ENCODE assay signal across 12 cellular contexts in the genomic region with DNA sequence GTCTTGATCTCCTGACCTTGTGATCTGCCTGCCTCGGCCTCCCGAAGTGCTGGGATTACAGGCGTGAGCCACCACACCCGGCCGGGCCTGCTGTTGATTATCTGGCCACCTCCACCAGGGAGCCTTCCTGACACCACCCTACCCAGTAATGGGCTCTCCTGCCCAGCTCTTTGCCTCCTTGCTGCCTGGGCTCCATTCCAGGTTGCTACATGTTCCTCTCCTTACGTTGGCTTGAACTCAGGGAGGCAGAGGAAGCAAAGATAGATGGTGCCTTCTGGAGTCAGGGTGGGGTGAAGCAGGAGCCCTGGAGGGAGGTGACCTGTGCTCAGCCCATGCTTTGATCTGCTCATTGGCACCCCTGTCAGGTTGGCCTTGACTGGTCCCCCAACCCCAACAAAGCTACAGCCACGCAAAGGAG. TPM values are rescaled to one million over a fixed set of nuclear protein-coding genes. Genes with fewer than 3 reads are reported as not detected.
DNase-seq lines count a peak whose midpoint lies in the region; ATAC-seq, FAIRE-seq and TF ChIP-seq lines count a peak whose summit lies in the region.
"Had no signal": no experiment of that assay in that cellular context is flagged by ENCODE, and none has a peak within 500 bp of the region (broad histone marks: within the 10 kb centered on the region; RNA-seq: fewer than 3 reads in every experiment).

No MANE protein-coding gene starts in this region.

- H3K9me3 ChIP-seq in kidney (ENCODE audit: control insufficient read depth in 1 of 2, low read length in 2 of 2) = no peaks in the 10 kb centered on the region

- H3K9ac ChIP-seq in kidney (ENCODE audit: low read length in 2 of 2) = no peak overlapping the region
- H3K9ac ChIP-seq: neural progenitor cell had no signal

- ATAC-seq in activated CD8-positive, alpha-beta T cell treated with anti-CD3 and anti-CD28 coated beads, Interleukin-2, amount 10 ng/mL, durations not matched to agents 7 days and 5 days = no peak

- H3K9me3 Mint-ChIP-seq in CD14-positive monocyte = no peaks in the 10 kb centered on the region
- H3K9me3 Mint-ChIP-seq in activated CD8-positive, alpha-beta T cell treated with anti-CD3 and anti-CD28 coated beads, Interleukin-2, amount 10 ng/mL, durations not matched to agents 7 days and 5 days (ENCODE audit: insufficient read depth) = no peaks in the 10 kb centered on the region

- H3K4me1 Mint-ChIP-seq in CD14-positive monocyte = peaks cover 21% of the 10 kb centered on the region
- H3K4me1 Mint-ChIP-seq in activated CD8-positive, alpha-beta T cell treated with anti-CD3 and anti-CD28 coated beads, Interleukin-2, amount 10 ng/mL, durations not matched to agents 7 days and 5 days (ENCODE audit: low read depth) = peaks cover 52% of the 10 kb centered on the region

- FAIRE-seq in kidney (lab: Jason Lieb, UNC) = no peak
- FAIRE-seq: TTC549 had no signal

- POLR2A ChIA-PET in activated CD8-positive, alpha-beta T cell treated with anti-CD3 and anti-CD28 coated beads, Interleukin-2, amount 10 ng/mL, durations not matched to agents 7 days and 5 days (lab: Charles Lee) = interaction anchor here (1.0 to 1.5 kb wide), 4 partner anchors 20 to 139 kb away, joined by 3 to 6 read pairs (median 4); a partner anchor contains a TSS

- TF ChIP-seq CTCF in CD14-positive monocyte (IDR thresholded peaks at IDR 0.05) (no peak), kidney (IDR thresholded peaks at IDR 0.05; ENCODE audit: borderline replicate concordance, extremely low read depth, insufficient read depth) (no peak)

- peaks cover 28 to 43% of the 10 kb centered on the region in 2 donors for H3K36me3 Mint-ChIP-seq in CD14-positive monocyte
- peaks cover 29% of the 10 kb centered on the region for H3K36me3 Mint-ChIP-seq in activated CD8-positive, alpha-beta T cell treated with anti-CD3 and anti-CD28 coated beads, Interleukin-2, amount 10 ng/mL, durations not matched to agents 7 days and 5 days (ENCODE audit: low read depth)
- H3K36me3 Mint-ChIP-seq: neural progenitor cell had no signal

- DNase-seq in CD14-positive monocyte (ENCODE audit: low spot score) (peak; percentile 30), ELR (ENCODE audit: low read depth) (peak; percentile 32), kidney (peak; percentile 71), D341Med (ENCODE audit: low spot score) (no peak), dermis blood vessel endothelial cell (no peak), NCI-H2171 treated with DMSO at 0.1 percent for 48 hours (lab: John Stamatoyannopoulos, UW) (no peak), DMS153 treated with DMSO at 0.1 percent for 48 hours (lab: John Stamatoyannopoulos, UW; ENCODE audit: unreplicated experiment) (no peak)
- no peak for DNase-seq in activated CD8-positive, alpha-beta T cell treated with anti-CD3 and anti-CD28 coated beads, Interleukin-2, amount 10 ng/mL, durations not matched to agents 7 days and 5 days
- DNase-seq: NCI-H1930, substantia nigra had no signal

- H3K27me3 Mint-ChIP-seq in CD14-positive monocyte (ENCODE audit: low read depth in 3 of 3) = peaks cover 0 to 2% (median 0%) of the 10 kb centered on the region in 3 donors
- H3K27me3 Mint-ChIP-seq in activated CD8-positive, alpha-beta T cell treated with anti-CD3 and anti-CD28 coated beads, Interleukin-2, amount 10 ng/mL, durations not matched to agents 7 days and 5 days (ENCODE audit: low read depth) = no peaks in the 10 kb centered on the region

- CTCF ChIA-PET in activated CD8-positive, alpha-beta T cell treated with anti-CD3 and anti-CD28 coated beads, Interleukin-2, amount 10 ng/mL, durations not matched to agents 7 days and 5 days (lab: Charles Lee) = interaction anchor here (1.5 kb wide), 1 partner anchor 180 kb away, joined by 3 read pairs; no protein-coding TSS in a partner anchor

- peak overlapping the region in 6 of 7 donors; percentile 75 to 95 (median 86) for H3K27ac Mint-ChIP-seq in CD14-positive monocyte
- H3K27ac Mint-ChIP-seq in activated CD8-positive, alpha-beta T cell treated with anti-CD3 and anti-CD28 coated beads, Interleukin-2, amount 10 ng/mL, durations not matched to agents 7 days and 5 days = peak overlapping the region; percentile 95

- no peaks in the 10 kb centered on the region for H3K4me1 ChIP-seq in kidney (ENCODE audit: control insufficient read depth in 1 of 2, insufficient read depth in 1 of 2, low read depth in 1 of 2, low read length in 2 of 2)
- H3K4me1 ChIP-seq: neural progenitor cell had no signal

- H3K4me3 Mint-ChIP-seq in CD14-positive monocyte = no peak overlapping the region
- no peak overlapping the region for H3K4me3 Mint-ChIP-seq in activated CD8-positive, alpha-beta T cell treated with anti-CD3 and anti-CD28 coated beads, Interleukin-2, amount 10 ng/mL, durations not matched to agents 7 days and 5 days
- H3K4me3 Mint-ChIP-seq: neural progenitor cell had no signal

- intact Hi-C loops in CD14-positive monocyte (cut with micrococcal nuclease) (no loop called here), kidney (cut with DNase I) (no loop called here)

- H3K36me3 ChIP-seq in kidney (ENCODE audit: control insufficient read depth in 1 of 2, insufficient read depth in 2 of 2, low read length in 2 of 2) = peaks cover 5 to 10% of the 10 kb centered on the region in 2 donors
- H3K36me3 ChIP-seq: neural progenitor cell had no signal

- H3K27ac ChIP-seq in kidney (ENCODE audit: low read depth in 2 of 2, low read length in 2 of 2) = no peak overlapping the region

- H3K4me3 ChIP-seq in kidney (ENCODE audit: low read length in 2 of 2) = no peak overlapping the region
- H3K4me3 ChIP-seq: neural progenitor cell had no signal

RNA-seq across cellular contexts. Expression of a gene that starts 26.3 kb away (rescaled TPM):
- polyA plus RNA-seq in CD14-positive monocyte = 100 to 1,000 TPM; 111 to 219 TPM
- 1,000 to 10,000 TPM; 1,371 to 1,454 TPM for total RNA-seq in activated CD8-positive, alpha-beta T cell treated with anti-CD3 and anti-CD28 coated beads, Interleukin-2, amount 10 ng/mL, durations not matched to agents 7 days and 5 days
- 1,036 TPM for total RNA-seq in kidney
- polyA plus RNA-seq in kidney (ENCODE audit: insufficient read depth, low read depth, low replicate concordance) = 421 TPM
- 1,387 and 2,587 TPM in 2 replicates for total RNA-seq in dermis blood vessel endothelial cell

RNA-seq across cellular contexts. Expression of a gene that starts 31.0 kb away (rescaled TPM):
- polyA plus RNA-seq in CD14-positive monocyte = 10 to 100 TPM; 14.0 to 17.6 TPM
- total RNA-seq in activated CD8-positive, alpha-beta T cell treated with anti-CD3 and anti-CD28 coated beads, Interleukin-2, amount 10 ng/mL, durations not matched to agents 7 days and 5 days = 10 to 100 TPM; 65.9 to 66.0 TPM
- total RNA-seq in kidney = 79.6 TPM
- polyA plus RNA-seq in kidney (ENCODE audit: insufficient read depth, low read depth, low replicate concordance) = 102 TPM
- total RNA-seq in dermis blood vessel endothelial cell = 10.6 and 17.2 TPM in 2 replicates

RNA-seq across cellular contexts. Expression of a gene that starts 50.1 kb away (rescaled TPM):
- polyA plus RNA-seq in CD14-positive monocyte (1,000 to 10,000 TPM; 1,536 to 1,724 TPM), kidney (ENCODE audit: insufficient read depth, low read depth, low replicate concordance) (2,858 TPM)
- total RNA-seq in activated CD8-positive, alpha-beta T cell treated with anti-CD3 and anti-CD28 coated beads, Interleukin-2, amount 10 ng/mL, durations not matched to agents 7 days and 5 days = 1,000 to 10,000 TPM; 2,758 to 2,862 TPM
- total RNA-seq in kidney (2,684 TPM), dermis blood vessel endothelial cell (3,745 and 6,057 TPM in 2 replicates)

RNA-seq across cellular contexts. Expression of a gene that starts 52.5 kb away (rescaled TPM):
- polyA plus RNA-seq in CD14-positive monocyte (under 1 TPM; 0.20 to 0.60 TPM), kidney (ENCODE audit: insufficient read depth, low read depth, low replicate concordance) (0.30 TPM)
- total RNA-seq in activated CD8-positive, alpha-beta T cell treated with anti-CD3 and anti-CD28 coated beads, Interleukin-2, amount 10 ng/mL, durations not matched to agents 7 days and 5 days = 1 to 10 TPM; 1.3 to 1.5 TPM
- total RNA-seq in kidney (0.38 TPM), dermis blood vessel endothelial cell (not detected in 2 replicates)

RNA-seq across cellular contexts. Expression of a gene that starts 53.2 kb away (rescaled TPM):
- polyA plus RNA-seq in CD14-positive monocyte (not detected), kidney (ENCODE audit: insufficient read depth, low read depth, low replicate concordance) (not detected)
- total RNA-seq in activated CD8-positive, alpha-beta T cell treated with anti-CD3 and anti-CD28 coated beads, Interleukin-2, amount 10 ng/mL, durations not matched to agents 7 days and 5 days = not detected
- total RNA-seq in kidney (not detected), dermis blood vessel endothelial cell (not detected in 2 replicates)

Comparison
In these comparisons a context has a peak if more than half of its experiments do, and no peak if none do; other contexts are left out.
1. DNase-seq: peak in CD14-positive monocyte (single experiment), ELR (single experiment) and kidney (single experiment); none in activated CD8-positive, alpha-beta T cell treated with anti-CD3 and anti-CD28 coated beads, Interleukin-2, amount 10 ng/mL, durations not matched to agents 7 days and 5 days (single experiment), D341Med (single experiment), dermis blood vessel endothelial cell (single experiment), NCI-H2171 treated with DMSO at 0.1 percent for 48 hours (single experiment) and DMS153 treated with DMSO at 0.1 percent for 48 hours (single experiment).